In the genomic region with DNA sequence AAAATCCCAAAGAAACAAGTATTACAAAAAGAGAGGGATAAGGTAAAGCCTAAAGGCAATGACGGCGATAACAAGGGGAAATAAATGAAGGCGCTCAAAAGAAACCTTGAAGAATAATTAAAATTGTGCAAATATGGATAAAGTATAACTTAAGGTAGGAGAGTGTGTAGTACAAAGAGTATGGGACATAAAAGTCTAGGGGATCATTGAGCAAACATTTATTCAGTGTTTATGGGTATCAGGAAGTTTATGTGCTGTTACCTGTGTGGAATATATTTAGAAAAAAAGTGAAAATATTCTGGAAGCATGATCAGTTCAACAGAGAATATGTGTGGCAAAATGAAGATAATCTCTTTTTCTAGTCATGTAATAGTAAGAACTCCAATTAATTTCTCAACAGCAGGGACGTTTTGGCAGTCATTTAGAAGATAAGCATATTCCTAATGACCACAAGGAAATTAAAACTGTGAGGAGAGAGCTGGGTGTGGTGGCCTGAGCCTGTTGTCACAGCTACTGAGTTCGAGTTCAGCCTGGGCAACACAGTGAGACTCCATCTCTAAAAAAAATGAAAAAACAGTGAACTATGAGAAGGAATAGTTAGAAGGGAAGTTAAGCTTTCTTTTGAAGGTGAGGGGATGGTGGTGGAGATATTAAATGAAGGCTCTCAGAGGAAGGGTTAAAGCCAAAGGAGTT, we compare ENCODE assay signal across 19 cellular contexts. TPM values are rescaled to one million over a fixed set of nuclear protein-coding genes. Genes with fewer than 3 reads are reported as not detected.
DNase-seq lines count a peak whose midpoint lies in the region; ATAC-seq and TF ChIP-seq lines count a peak whose summit lies in the region.
"Had no signal": no experiment of that assay in that cellular context is flagged by ENCODE, and none has a peak within 500 bp of the region (broad histone marks: within the 10 kb centered on the region; RNA-seq: fewer than 3 reads in every experiment).

No MANE protein-coding gene starts in this region.

- no peak overlapping the region for H3K4me3 ChIP-seq in colonic mucosa
- H3K4me3 ChIP-seq: BLaER1 had no signal

- peaks cover 14% of the 10 kb centered on the region for H3K36me3 Mint-ChIP-seq in stimulated activated naive CD8-positive, alpha-beta T cell treated with anti-CD3 and anti-CD28 coated beads, Interleukin-15, Interleukin-2, amounts not matched to agents 100 ng/mL and 50 ng/mL, for 24 hours (ENCODE audit: low read depth)
- peaks cover 12% of the 10 kb centered on the region for H3K36me3 Mint-ChIP-seq in nephron progenitor cell (ENCODE audit: low read depth)

- H3K27me3 ChIP-seq in colonic mucosa: no peaks in the 10 kb centered on the region
- H3K27me3 ChIP-seq: BLaER1 had no signal

- peak overlapping the region; percentile 65 for H3K27ac ChIP-seq in colonic mucosa
- H3K27ac ChIP-seq: BLaER1, KMS-11 had no signal

- no peaks in the 10 kb centered on the region for H3K9me3 Mint-ChIP-seq in stimulated activated naive CD8-positive, alpha-beta T cell treated with anti-CD3 and anti-CD28 coated beads, Interleukin-15, Interleukin-2, amounts not matched to agents 100 ng/mL and 50 ng/mL, for 24 hours
- H3K9me3 Mint-ChIP-seq in stimulated activated naive CD8-positive, alpha-beta T cell treated with anti-CD3 and anti-CD28 coated beads, Interleukin-15, amount 100 ng/mL, for 72 hours: no peaks in the 10 kb centered on the region
- H3K9me3 Mint-ChIP-seq in nephron progenitor cell: no peaks in the 10 kb centered on the region

- H3K36me3 ChIP-seq in colonic mucosa: no peaks in the 10 kb centered on the region

- peak overlapping the region; percentile 61 for H3K27ac Mint-ChIP-seq in stimulated activated naive CD8-positive, alpha-beta T cell treated with anti-CD3 and anti-CD28 coated beads, Interleukin-15, Interleukin-2, amounts not matched to agents 100 ng/mL and 50 ng/mL, for 24 hours
- peak overlapping the region in 1 of 2 donors; percentile 51 for H3K27ac Mint-ChIP-seq in stimulated activated naive CD8-positive, alpha-beta T cell treated with anti-CD3 and anti-CD28 coated beads, Interleukin-15, amount 100 ng/mL, for 72 hours
- peak overlapping the region; percentile 0 for H3K27ac Mint-ChIP-seq in nephron progenitor cell

- peak overlapping the region in 1 of 2 donors; percentile 46 for H3K9ac ChIP-seq in colonic mucosa (ENCODE audit: low read depth in 2 of 2, low read length in 2 of 2)
- H3K9ac ChIP-seq: BLaER1, KMS-11 had no signal

- TF ChIP-seq CTCF in colonic mucosa (IDR thresholded peaks at IDR 0.05) (no peak), nephron progenitor cell (IDR thresholded peaks at IDR 0.05) (no peak)

- intact Hi-C loops in colonic mucosa (cut with DNase I): no loop called here

- DNase-seq in stimulated activated naive CD8-positive, alpha-beta T cell treated with anti-CD3 and anti-CD28 coated beads, Interleukin-15, amount 100 ng/mL, for 72 hours: no peak
- no peak for DNase-seq in colonic mucosa
- DNase-seq in nephron progenitor cell: no peak
- no peak for DNase-seq in glomerular visceral epithelial cell (ENCODE audit: extremely low spot score)
- DNase-seq: DMS79; NCI-H1417; NCI-H187; NCI-H2107; NCI-H510A; NCI-H748 treated with DMSO at 0.1 percent for 48 hours; NK-92 treated with Interleukin-12 subunit alpha and Interleukin-12 subunit beta, amount 100 ng/mL, for 24 hours; OCI-M1; SHP77 had no signal

- H3K4me1 ChIP-seq in colonic mucosa: peaks cover 2% of the 10 kb centered on the region

- H3K9me3 ChIP-seq in colonic mucosa: no peaks in the 10 kb centered on the region
- H3K9me3 ChIP-seq: BLaER1 had no signal

- no peaks in the 10 kb centered on the region for H3K27me3 Mint-ChIP-seq in stimulated activated naive CD8-positive, alpha-beta T cell treated with anti-CD3 and anti-CD28 coated beads, Interleukin-15, Interleukin-2, amounts not matched to agents 100 ng/mL and 50 ng/mL, for 24 hours
- no peaks in the 10 kb centered on the region for H3K27me3 Mint-ChIP-seq in stimulated activated naive CD8-positive, alpha-beta T cell treated with anti-CD3 and anti-CD28 coated beads, Interleukin-15, amount 100 ng/mL, for 72 hours
- no peaks in the 10 kb centered on the region for H3K27me3 Mint-ChIP-seq in nephron progenitor cell (ENCODE audit: low read depth, poor library complexity)

- ATAC-seq in stimulated activated naive CD8-positive, alpha-beta T cell treated with anti-CD3 and anti-CD28 coated beads, Interleukin-15, amount 100 ng/mL, for 72 hours: no peak
- no peak for ATAC-seq in GM19467 (IDR thresholded peaks at IDR 0.05; ENCODE audit: unreplicated experiment)
- no peak for ATAC-seq in SK-N-SH treated with all-trans-retinoic acid at 6 μM for 48 hours
- no peak for ATAC-seq in HG02642 (IDR thresholded peaks at IDR 0.05; ENCODE audit: poor library complexity, unreplicated experiment)

- no peak overlapping the region for H3K4me3 Mint-ChIP-seq in stimulated activated naive CD8-positive, alpha-beta T cell treated with anti-CD3 and anti-CD28 coated beads, Interleukin-15, Interleukin-2, amounts not matched to agents 100 ng/mL and 50 ng/mL, for 24 hours
- no peak overlapping the region for H3K4me3 Mint-ChIP-seq in stimulated activated naive CD8-positive, alpha-beta T cell treated with anti-CD3 and anti-CD28 coated beads, Interleukin-15, amount 100 ng/mL, for 72 hours
- H3K4me3 Mint-ChIP-seq in nephron progenitor cell: no peak overlapping the region

- peaks cover 22% of the 10 kb centered on the region for H3K4me1 Mint-ChIP-seq in stimulated activated naive CD8-positive, alpha-beta T cell treated with anti-CD3 and anti-CD28 coated beads, Interleukin-15, Interleukin-2, amounts not matched to agents 100 ng/mL and 50 ng/mL, for 24 hours (ENCODE audit: low read depth)
- H3K4me1 Mint-ChIP-seq in stimulated activated naive CD8-positive, alpha-beta T cell treated with anti-CD3 and anti-CD28 coated beads, Interleukin-15, amount 100 ng/mL, for 72 hours: peaks cover 5% of the 10 kb centered on the region
- no peaks in the 10 kb centered on the region for H3K4me1 Mint-ChIP-seq in nephron progenitor cell

TF ChIP-seq in SK-N-SH treated with all-trans-retinoic acid at 6 μM for 48 hours, 23 proteins besides CTCF, POLR2A, EP300 and RAD21:
- no peak for TF ChIP-seq ISL1 (CRISPR knock-in tag; IDR thresholded peaks at IDR 0.05)
- no peak for TF ChIP-seq RARB (CRISPR knock-in tag; IDR thresholded peaks at IDR 0.05)

RNA-seq across cellular contexts. Expression of gene GOLM2, which starts 27.4 kb away (rescaled TPM):
- 100 to 1,000 TPM in 1 of 2 donors, 10 to 100 TPM in 1; 96.6 to 115 TPM for total RNA-seq in colonic mucosa
